8 cellular contexts compared by ENCODE assay signal in the genomic region with DNA sequence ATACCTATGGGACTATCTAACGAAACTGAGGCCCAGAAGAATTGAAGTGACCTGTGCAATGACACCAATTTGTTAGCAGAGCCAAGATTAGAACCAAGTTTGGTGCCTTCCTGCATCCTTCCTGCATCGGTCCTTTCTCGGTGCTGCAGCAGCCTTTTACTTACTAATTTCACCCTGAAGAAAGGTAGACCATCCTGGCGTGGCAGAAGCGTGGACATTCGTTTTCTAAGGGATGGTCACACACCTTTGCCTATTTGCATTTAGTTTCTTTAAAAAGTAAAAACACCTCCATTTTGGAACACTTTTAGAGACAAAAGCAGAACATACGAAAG. TPM values are rescaled to one million over a fixed set of nuclear protein-coding genes. Genes with fewer than 3 reads are reported as not detected.
A peak's percentile ranks its signal among the peaks of the same experiment; 100 is the strongest.
DNase-seq lines count a peak whose midpoint lies in the region; ATAC-seq, FAIRE-seq and TF ChIP-seq lines count a peak whose summit lies in the region.

No MANE protein-coding gene starts in this region.

- H3K4me1 ChIP-seq in GM23248 (ENCODE audit: insufficient read depth), result peaks cover 30% of the 10 kb centered on the region
- H3K4me1 ChIP-seq in skeletal muscle satellite cell (ENCODE audit: control insufficient read depth, insufficient read depth, low read length), result peaks cover 17% of the 10 kb centered on the region

- peak overlapping the region; percentile 89 for H3K4me3 Mint-ChIP-seq in WTC11
- H3K4me3 Mint-ChIP-seq in glutamatergic neuron (ENCODE audit: unreplicated experiment), result peak overlapping the region; percentile 98

- TF ChIP-seq CTCF in WTC11 (IDR thresholded peaks at IDR 0.05) (no peak), glutamatergic neuron (IDR thresholded peaks at IDR 0.05; ENCODE audit: partially characterized antibody, unreplicated experiment) (no peak)

- H3K27me3 ChIP-seq in GM23248 (replicated peaks; ENCODE audit: insufficient read depth), result no peaks in the 10 kb centered on the region
- H3K27me3 ChIP-seq in skeletal muscle satellite cell (ENCODE audit: control insufficient read depth, insufficient read depth, low read length), result no peaks in the 10 kb centered on the region

- 1 to 4% methylated on average over 7 of the region's 7 CpGs for WGBS in GM23248 (ENCODE audit: low coverage in 1 of 2, low lambda C conversion rate in 2 of 2, missing lambda C conversion rate in 2 of 2), 2 experiments

- H3K36me3 Mint-ChIP-seq in WTC11 (peaks cover 26% of the 10 kb centered on the region), glutamatergic neuron (ENCODE audit: unreplicated experiment) (no peaks in the 10 kb centered on the region)

- peaks cover 10% of the 10 kb centered on the region for H3K36me3 ChIP-seq in GM23248 (ENCODE audit: low read depth)
- H3K36me3 ChIP-seq in skeletal muscle satellite cell (ENCODE audit: insufficient read depth, low read length), result peaks cover 6% of the 10 kb centered on the region

- in situ Hi-C loops in GM23248 (cut with MboI), result no loop called here

- H3K9me3 ChIP-seq in GM23248 (ENCODE audit: low read depth) (no peaks in the 10 kb centered on the region), skeletal muscle satellite cell (replicated peaks; ENCODE audit: low read length) (no peaks in the 10 kb centered on the region)

- H3F3A ChIP-seq in GM23248 (ENCODE audit: insufficient read depth), result peaks cover 10% of the 10 kb centered on the region; the same call in 1 of the 2 replicates

- H2AFZ ChIP-seq in GM23248, result peak overlapping the region; percentile 90

- no peak for FAIRE-seq in HTR-8/SVneo (lab: Jason Lieb, UNC)

- POLR2A ChIA-PET in WTC11 (lab: Charles Lee), result no interaction called here

- H3K4me1 Mint-ChIP-seq in WTC11 (peaks cover 21% of the 10 kb centered on the region), glutamatergic neuron (ENCODE audit: low read depth, unreplicated experiment) (peaks cover 9% of the 10 kb centered on the region)

- peak overlapping the region; percentile 84 for H3K27ac ChIP-seq in GM23248

- ATAC-seq in WTC11 (no peak), GM21737 (IDR thresholded peaks at IDR 0.05; ENCODE audit: unreplicated experiment) (no peak), GM21723 (IDR thresholded peaks at IDR 0.05; ENCODE audit: unreplicated experiment) (no peak)

- H3K9ac ChIP-seq in GM23248 (peak overlapping the region; percentile 95), skeletal muscle satellite cell (ENCODE audit: low read depth, low read length) (peak overlapping the region; percentile 92)

- no peaks in the 10 kb centered on the region for H3K9me2 ChIP-seq in GM23248 (ENCODE audit: insufficient read depth)

- H3K4me3 ChIP-seq in GM23248 (peak overlapping the region; percentile 93), skeletal muscle satellite cell (ENCODE audit: low read length) (peak overlapping the region; percentile 79)

- H3K4me2 ChIP-seq in GM23248 (ENCODE audit: unreplicated experiment) (peak overlapping the region; percentile 84), skeletal muscle satellite cell (ENCODE audit: low read length) (peak overlapping the region; percentile 88)

- H3K27ac Mint-ChIP-seq in WTC11 (peak overlapping the region; percentile 98), glutamatergic neuron (ENCODE audit: unreplicated experiment) (peak overlapping the region; percentile 97)

- no peaks in the 10 kb centered on the region for H3K27me3 Mint-ChIP-seq in WTC11 (ENCODE audit: low read depth)
- H3K27me3 Mint-ChIP-seq in glutamatergic neuron (ENCODE audit: unreplicated experiment), result peaks cover 3% of the 10 kb centered on the region

- H3K79me2 ChIP-seq in GM23248 (ENCODE audit: insufficient read depth), result peaks cover 52% of the 10 kb centered on the region

- no peaks in the 10 kb centered on the region for H3K9me3 Mint-ChIP-seq in WTC11
- H3K9me3 Mint-ChIP-seq in glutamatergic neuron (ENCODE audit: unreplicated experiment), result peaks cover 5% of the 10 kb centered on the region

- DNase-seq in Ammon's horn (ENCODE audit: low spot score) (peak; percentile 14), GM23248 (peak; percentile 41), WTC11 (ENCODE audit: low spot score) (no peak), glutamatergic neuron (no peak), HTR-8/SVneo (ENCODE audit: insufficient read length, low spot score) (no peak)

- H4K20me1 ChIP-seq in GM23248 (ENCODE audit: insufficient read depth), result no peaks in the 10 kb centered on the region

- CTCF ChIA-PET in WTC11 (lab: Charles Lee), result no interaction called here

TF ChIP-seq in WTC11, 78 proteins besides CTCF, POLR2A, EP300 and RAD21:
- TF ChIP-seq GTF2I (CRISPR knock-in tag; conservative IDR thresholded peaks at IDR 0.05), result no peak
- TF ChIP-seq, protein P1, sequence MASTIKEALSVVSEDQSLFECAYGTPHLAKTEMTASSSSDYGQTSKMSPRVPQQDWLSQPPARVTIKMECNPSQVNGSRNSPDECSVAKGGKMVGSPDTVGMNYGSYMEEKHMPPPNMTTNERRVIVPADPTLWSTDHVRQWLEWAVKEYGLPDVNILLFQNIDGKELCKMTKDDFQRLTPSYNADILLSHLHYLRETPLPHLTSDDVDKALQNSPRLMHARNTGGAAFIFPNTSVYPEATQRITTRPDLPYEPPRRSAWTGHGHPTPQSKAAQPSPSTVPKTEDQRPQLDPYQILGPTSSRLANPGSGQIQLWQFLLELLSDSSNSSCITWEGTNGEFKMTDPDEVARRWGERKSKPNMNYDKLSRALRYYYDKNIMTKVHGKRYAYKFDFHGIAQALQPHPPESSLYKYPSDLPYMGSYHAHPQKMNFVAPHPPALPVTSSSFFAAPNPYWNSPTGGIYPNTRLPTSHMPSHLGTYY (CRISPR knock-in tag; IDR thresholded peaks at IDR 0.05), result no peak
- TF ChIP-seq IRF2 (CRISPR knock-in tag; IDR thresholded peaks at IDR 0.05; ENCODE audit: borderline replicate concordance, low read depth), result no peak
- TF ChIP-seq GABPB1 (CRISPR knock-in tag; IDR thresholded peaks at IDR 0.05), result no peak
- no peak for TF ChIP-seq JAZF1 (CRISPR knock-in tag; IDR thresholded peaks at IDR 0.05)
- TF ChIP-seq ZBTB21 (CRISPR knock-in tag; IDR thresholded peaks at IDR 0.05; ENCODE audit: borderline replicate concordance), result no peak
- no peak for TF ChIP-seq ZNF121 (CRISPR knock-in tag; IDR thresholded peaks at IDR 0.05)
- TF ChIP-seq PRRX2 (CRISPR knock-in tag; IDR thresholded peaks at IDR 0.05), result no peak
- TF ChIP-seq ZSCAN18 (CRISPR knock-in tag; IDR thresholded peaks at IDR 0.05), result no peak
- no peak for TF ChIP-seq SMAD4 (CRISPR knock-in tag; IDR thresholded peaks at IDR 0.05)
- no peak for TF ChIP-seq TEAD1 (CRISPR knock-in tag; IDR thresholded peaks at IDR 0.05)

RNA-seq across cellular contexts. Expression of gene LSM8, which starts 0.7 kb away (rescaled TPM):
- 25.7 and 39.1 TPM in 2 replicates for total RNA-seq in GM23248 (2014; rRNA removed; shearing (Covaris generic))
- 47.2 and 59.6 TPM in 2 replicates for polyA plus RNA-seq in GM23248 (2016; fragmentation: Nextera tagmentation; extraction: Ambion mirVana)
- total RNA-seq in WTC11 (2021) (39.9 to 48.2 TPM (median 45.1 TPM) in 3 replicates), glutamatergic neuron (ENCODE audit: unreplicated experiment) (36.5 TPM)
- 23.4 and 30.4 TPM in 2 replicates for total RNA-seq in skeletal muscle satellite cell (2012; rRNA removed)

RNA-seq across cellular contexts. Expression of gene ANKRD7, which starts 41.3 kb away (rescaled TPM):
- total RNA-seq in GM23248 (2014; rRNA removed; shearing (Covaris generic)), result 0.25 TPM in 1 of 2 replicates, not detected in the other
- 1.3 and 1.6 TPM in 2 replicates for polyA plus RNA-seq in GM23248 (2016; fragmentation: Nextera tagmentation; extraction: Ambion mirVana)
- total RNA-seq in WTC11 (2021) (1.7 to 3.5 TPM (median 1.9 TPM) in 3 replicates), glutamatergic neuron (ENCODE audit: unreplicated experiment) (not detected)
- 0.76 and 1.5 TPM in 2 replicates for total RNA-seq in skeletal muscle satellite cell (2012; rRNA removed)

Comparison
In these comparisons a context has a peak if more than half of its experiments do, and no peak if none do; other contexts are left out.
1. DNase-seq: peak in Ammon's horn (single experiment) and GM23248 (single experiment); none in WTC11 (single experiment), glutamatergic neuron (single experiment) and HTR-8/SVneo (single experiment).